ENCODE assay signal across 26 cellular contexts in the genomic region with DNA sequence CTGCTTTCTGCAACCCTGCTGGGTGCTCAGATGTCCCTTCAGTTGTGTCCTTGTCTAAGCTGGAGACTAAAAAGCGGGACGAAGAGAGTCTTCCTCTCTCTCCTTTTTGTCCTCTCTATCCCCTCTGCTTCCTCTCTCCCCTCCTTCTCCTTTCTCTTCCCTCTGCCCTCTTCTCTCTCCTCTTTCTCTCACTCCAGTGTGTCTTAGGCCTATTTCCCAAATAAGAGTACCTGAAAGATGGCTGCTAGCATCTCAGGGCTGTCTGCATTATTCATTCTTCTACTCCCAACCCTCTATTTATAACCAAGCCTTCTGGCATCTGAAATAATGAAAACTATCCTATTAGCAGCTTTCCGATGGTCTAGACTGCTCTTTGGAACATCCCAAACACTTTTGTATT.
"Had no signal": no experiment of that assay in that cellular context is flagged by ENCODE, and none has a peak within 500 bp of the region (broad histone marks: within the 10 kb centered on the region; RNA-seq: fewer than 3 reads in every experiment).

No MANE protein-coding gene starts in this region.

- H3K27ac Mint-ChIP-seq: memory B cell; mesothelial cell of epicardium; stimulated activated effector memory CD8-positive, alpha-beta T cell treated with anti-CD3 and anti-CD28 coated beads, Interleukin-12 subunit alpha, Interleukin-12 subunit beta, amount 100 ng/mL, for 72 hours had no signal

- H3K27me3 Mint-ChIP-seq: memory B cell; naive B cell; natural killer cell treated with Interleukin-12 subunit alpha and Interleukin-12 subunit beta and Interleukin-15 and Interleukin-18, amount 100 ng/mL, for 72 hours had no signal

- H3K36me3 ChIP-seq: lower lobe of right lung, ovary, sigmoid colon, thoracic aorta, tibial nerve, vagina had no signal

- H3K4me3 Mint-ChIP-seq: memory B cell; mesothelial cell of epicardium; naive B cell; natural killer cell treated with Interleukin-12 subunit alpha and Interleukin-12 subunit beta and Interleukin-15 and Interleukin-18, amount 100 ng/mL, for 72 hours; neural crest cell; stimulated activated effector memory CD8-positive, alpha-beta T cell treated with anti-CD3 and anti-CD28 coated beads, Interleukin-12 subunit alpha, Interleukin-12 subunit beta, amount 100 ng/mL, for 72 hours had no signal

- H3K27me3 ChIP-seq: ovary, sigmoid colon, tibial nerve, vagina had no signal

- H3K9me3 Mint-ChIP-seq: immature natural killer cell; mesothelial cell of epicardium; natural killer cell treated with Interleukin-12 subunit alpha and Interleukin-12 subunit beta and Interleukin-15 and Interleukin-18, amount 100 ng/mL, for 72 hours; neural crest cell; stimulated activated effector memory CD8-positive, alpha-beta T cell treated with anti-CD3 and anti-CD28 coated beads, Interleukin-12 subunit alpha, Interleukin-12 subunit beta, amount 100 ng/mL, for 72 hours had no signal

- H3K4me3 ChIP-seq: coronary artery, lower lobe of right lung, mucosa of descending colon, ovary, psoas muscle, sigmoid colon, thoracic aorta, tibial nerve, vagina had no signal

- H3K36me3 Mint-ChIP-seq: memory B cell; mesothelial cell of epicardium; naive B cell; natural killer cell treated with Interleukin-12 subunit alpha and Interleukin-12 subunit beta and Interleukin-15 and Interleukin-18, amount 100 ng/mL, for 72 hours; stimulated activated effector memory CD8-positive, alpha-beta T cell treated with anti-CD3 and anti-CD28 coated beads, Interleukin-12 subunit alpha, Interleukin-12 subunit beta, amount 100 ng/mL, for 72 hours had no signal

- H3K4me1 ChIP-seq: lower lobe of right lung, psoas muscle, sigmoid colon, tibial nerve, vagina had no signal

- H3K27ac ChIP-seq: coronary artery, lower lobe of right lung, ovary, psoas muscle, sigmoid colon, thoracic aorta, tibial nerve, vagina had no signal

- DNase-seq: hypothalamus; immature natural killer cell; islet precursor cell; kidney glomerular epithelial cell; left colon; left ventricle myocardium superior; lower lobe of right lung; mucosa of descending colon; naive B cell; occipital lobe; ovary; psoas muscle; right cardiac atrium; sigmoid colon; stimulated activated CD4-positive, alpha-beta T cell treated with anti-CD3 and anti-CD28 coated beads, Interleukin-2, amount 100 ng/mL, for 24 hours; stimulated activated CD4-positive, alpha-beta T cell treated with anti-CD3 and anti-CD28 coated beads, Interleukin-4, amount 100 ng/mL, for 24 hours; stimulated activated naive CD4-positive, alpha-beta T cell treated with Interleukin-2 at 50 U/mL for 16 hours had no signal

- H3K9me3 ChIP-seq: lower lobe of right lung, mucosa of descending colon, ovary, psoas muscle, sigmoid colon, thoracic aorta, tibial nerve, vagina had no signal

- H3K4me1 Mint-ChIP-seq: stimulated activated effector memory CD8-positive, alpha-beta T cell treated with anti-CD3 and anti-CD28 coated beads, Interleukin-12 subunit alpha, Interleukin-12 subunit beta, amount 100 ng/mL, for 72 hours had no signal
